2 cellular contexts compared by ENCODE assay signal in genomic region chr16:86431540-86431939, GRCh38.
TF ChIP-seq lines count a peak whose summit lies in the region.

No MANE protein-coding gene starts in this region.

TF ChIP-seq in GM23338, 12 proteins besides CTCF, POLR2A, EP300 and RAD21 (continued from another document):
- TF ChIP-seq ZNF462 (CRISPR knock-in tag; IDR thresholded peaks at IDR 0.05): no peak
- no peak for TF ChIP-seq POLR2AphosphoS5 (IDR thresholded peaks at IDR 0.05; ENCODE audit: low read depth)
- TF ChIP-seq REST (IDR thresholded peaks at IDR 0.05; ENCODE audit: unreplicated experiment): no peak
- TF ChIP-seq EZH2 (IDR thresholded peaks at IDR 0.05; ENCODE audit: low read depth, unreplicated experiment): no peak
- no peak for TF ChIP-seq ETS1 (IDR thresholded peaks at IDR 0.05)
- TF ChIP-seq ZNF114 (CRISPR knock-in tag; IDR thresholded peaks at IDR 0.05): no peak
- no peak for TF ChIP-seq JUNB (IDR thresholded peaks at IDR 0.05; ENCODE audit: unreplicated experiment)
- no peak for TF ChIP-seq EZH2phosphoT487 (IDR thresholded peaks at IDR 0.05; ENCODE audit: unreplicated experiment)
- no peak for TF ChIP-seq ZNF331 (CRISPR knock-in tag; IDR thresholded peaks at IDR 0.05; ENCODE audit: low read depth)
- TF ChIP-seq NANOG (IDR thresholded peaks at IDR 0.05; ENCODE audit: borderline replicate concordance): no peak

TF ChIP-seq in WTC11, 78 proteins besides CTCF, POLR2A, EP300 and RAD21 (continued from another document):
- TF ChIP-seq ZNF512 (CRISPR knock-in tag; IDR thresholded peaks at IDR 0.05; ENCODE audit: borderline replicate concordance): no peak
